Comparison of ENCODE assay signal across 20 cellular contexts in the genomic region with DNA sequence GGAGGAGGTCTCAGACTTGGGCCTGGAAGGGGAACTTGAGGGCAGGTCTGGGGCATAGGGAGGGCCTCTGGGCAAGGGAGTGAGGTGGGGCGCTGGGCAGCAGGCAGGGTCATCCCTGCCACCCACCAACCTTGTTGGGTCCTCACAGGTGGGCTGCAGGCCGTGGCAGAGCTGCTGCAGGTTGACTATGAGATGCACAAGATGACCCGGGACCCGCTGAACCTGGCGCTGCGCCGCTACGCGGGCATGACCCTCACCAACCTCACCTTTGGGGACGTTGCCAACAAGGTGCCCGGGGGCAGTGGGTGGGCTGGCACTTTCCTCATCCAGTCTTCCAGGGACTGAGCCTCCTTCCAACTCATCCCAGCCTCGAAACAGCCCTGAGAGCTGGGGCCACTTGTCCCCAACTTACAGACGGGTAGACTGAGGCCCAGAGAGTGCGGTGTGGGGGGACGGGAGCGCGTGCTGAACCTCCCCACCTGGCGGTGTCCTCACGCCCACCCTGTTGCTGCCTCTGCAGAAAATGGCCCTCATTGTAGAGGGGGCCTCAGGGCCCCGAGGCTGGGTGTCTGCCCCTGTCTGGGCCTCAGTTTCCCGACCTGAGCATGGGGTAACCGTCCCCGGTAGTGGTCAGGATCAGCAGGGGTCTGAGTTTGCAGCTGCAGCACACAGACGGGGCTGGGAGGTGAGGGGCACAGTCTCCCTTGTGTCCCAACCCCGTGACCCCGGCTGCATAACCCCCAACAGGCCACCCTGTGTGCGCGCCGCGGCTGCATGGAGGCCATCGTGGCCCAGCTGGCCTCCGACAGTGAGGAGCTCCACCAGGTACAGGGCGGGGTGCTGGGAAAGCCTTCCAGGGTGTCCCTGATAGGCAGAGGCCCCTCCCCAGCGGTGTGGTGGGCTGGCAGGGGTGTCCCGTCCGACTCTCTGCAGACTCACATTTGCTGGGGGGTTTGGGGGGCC. TPM values are rescaled to one million over a fixed set of nuclear protein-coding genes. Genes with fewer than 3 reads are reported as not detected.
A peak's percentile ranks its signal among the peaks of the same experiment; 100 is the strongest.
DNase-seq lines count a peak whose midpoint lies in the region; ATAC-seq, FAIRE-seq and TF ChIP-seq lines count a peak whose summit lies in the region.
"Had no signal": no experiment of that assay in that cellular context is flagged by ENCODE, and none has a peak within 500 bp of the region (broad histone marks: within the 10 kb centered on the region; RNA-seq: fewer than 3 reads in every experiment).

No MANE protein-coding gene starts in this region.

- peaks cover 5% of the 10 kb centered on the region; the same call in 1 of the 2 replicates for H4K20me1 ChIP-seq in HepG2 (ENCODE audit: insufficient read depth, low read length)

- TF ChIP-seq POLR2A in HepG2 (IDR thresholded peaks at IDR 0.05; ENCODE audit: insufficient read depth in 1 of 2, low read depth in 2 of 2, low read length in 2 of 2): no peak

- FAIRE-seq in HepG2 (lab: Jason Lieb, UNC): no peak
- FAIRE-seq: A549, GM12878 had no signal

- H3K9me3 ChIP-seq in left ventricle myocardium inferior (replicated peaks): no peaks in the 10 kb centered on the region
- H3K9me3 ChIP-seq in HepG2 (ENCODE audit: low read length): no peaks in the 10 kb centered on the region
- H3K9me3 ChIP-seq: A549, BLaER1 had no signal

- no peaks in the 10 kb centered on the region for H3K79me2 ChIP-seq in HepG2 (ENCODE audit: insufficient read depth, low read length)

- ATAC-seq in Right ventricle myocardium inferior (no peak), HepG2 (no peak)
- ATAC-seq: A549; CD8-positive, alpha-beta T cell; GM12878 had no signal

- H3K4me3 ChIP-seq in left ventricle myocardium inferior: no peak overlapping the region
- H3K4me3 ChIP-seq in HepG2 (replicated peaks in 1 of 3; ENCODE audit: insufficient read depth in 1 of 3, low read depth in 2 of 3, low read length in 3 of 3): no peak overlapping the region
- H3K4me3 ChIP-seq: A549, BLaER1, GM12878 had no signal

- H3K27ac ChIP-seq in left ventricle myocardium inferior (replicated peaks): no peak overlapping the region
- H3K27ac ChIP-seq in caudate nucleus (ENCODE audit: low read depth, low read length): peak overlapping the region; percentile 44
- H3K27ac ChIP-seq in HepG2 (ENCODE audit: extremely low read length, insufficient read depth, low read length): no peak overlapping the region
- H3K27ac ChIP-seq: 22Rv1, A549, BLaER1 had no signal

- CTCF ChIA-PET in HepG2 (lab: Yijun Ruan, JAX; ENCODE audit: low intra/inter-chr PET ratio, low total read pairs): no interaction called here

- DNase-seq in Right ventricle myocardium inferior (ENCODE audit: missing footprints) (peak; percentile 37), left ventricle myocardium inferior (no peak), caudate nucleus (lab: John Stamatoyannopoulos, UW) (no peak), HepG2 (ENCODE audit: low spot score) (no peak), NCI-H146 treated with DMSO at 0.1 percent for 48 hours (lab: John Stamatoyannopoulos, UW; ENCODE audit: unreplicated experiment) (no peak), CD1c-positive myeloid dendritic cell (ENCODE audit: extremely low spot score) (no peak), GM03348 (ENCODE audit: low spot score) (no peak)
- DNase-seq: Calu3; CD8-positive, alpha-beta T cell; DMS79 treated with DMSO at 0.1 percent for 48 hours; GF-D8; GOT3; H9; IMR-90; KG1 had no signal

- H3K36me3 ChIP-seq in left ventricle myocardium inferior: peaks cover 13% of the 10 kb centered on the region
- no peaks in the 10 kb centered on the region for H3K36me3 ChIP-seq in HepG2 (replicated peaks in 1 of 2; ENCODE audit: control insufficient read depth in 1 of 2, insufficient read depth in 2 of 2, low read length in 2 of 2)

- H3K4me1 ChIP-seq in left ventricle myocardium inferior: peaks cover 23% of the 10 kb centered on the region
- peaks cover 30% of the 10 kb centered on the region for H3K4me1 ChIP-seq in HepG2 (ENCODE audit: insufficient read depth, low read length)

- no peak overlapping the region for H3K4me2 ChIP-seq in HepG2 (ENCODE audit: low read depth, low read length)
- H3K4me2 ChIP-seq: A549, BLaER1 had no signal

- POLR2A ChIA-PET in HepG2 (lab: Yijun Ruan, JAX): no interaction called here

- no TSS peak for BruUV-seq in HepG2 (replicated peaks; lab: Mats Ljungman, UMichigan)

- in situ Hi-C loops in HepG2 (cut with HindIII; ENCODE audit: extremely low pct_ligation_motif_present, low pct_unique_long_range_greater_than_20kb): no loop called here

- WGBS in HepG2 (ENCODE audit: low lambda C conversion rate): 92% methylated on average over 5 of the region's 36 CpGs

- no peak for TF ChIP-seq EP300 in HepG2 (IDR thresholded peaks at IDR 0.05; ENCODE audit: low read depth in 2 of 2, low read length in 2 of 2)
- no peak for TF ChIP-seq EP300 in HepG2 (CRISPR knock-in tag; IDR thresholded peaks at IDR 0.05; ENCODE audit: borderline replicate concordance)

- peaks cover 49% of the 10 kb centered on the region for H3K27me3 ChIP-seq in left ventricle myocardium inferior (ENCODE audit: low read depth)
- peaks cover 0 to 25% of the 10 kb centered on the region in 2 experiments; a peak in 4 of 5 replicates for H3K27me3 ChIP-seq in HepG2 (ENCODE audit: control insufficient read depth in 1 of 2, insufficient read depth in 2 of 2, low read length in 2 of 2)

- TF ChIP-seq CTCF in left ventricle myocardium inferior (IDR thresholded peaks at IDR 0.05; ENCODE audit: borderline replicate concordance): no peak
- TF ChIP-seq CTCF in HepG2 (CRISPR knock-in tag; IDR thresholded peaks at IDR 0.05): no peak

- H3K9ac ChIP-seq in HepG2 (ENCODE audit: insufficient read depth, low read depth, low read length): no peak overlapping the region
- H3K9ac ChIP-seq: BLaER1 had no signal

- intact Hi-C loops in Right ventricle myocardium inferior (cut with DNase I): no loop called here
- intact Hi-C loops in left ventricle myocardium inferior (cut with micrococcal nuclease): no loop called here
- intact Hi-C loops in HepG2 (cut with micrococcal nuclease; ENCODE audit: unreplicated experiment): no loop called here

- TF ChIP-seq RAD21 in HepG2 (CRISPR knock-in tag; IDR thresholded peaks at IDR 0.05): no peak

- H2AFZ ChIP-seq in HepG2 (ENCODE audit: low read length): no peak overlapping the region

RNA-seq across cellular contexts. Expression of gene APC2, which starts 10.4 kb away (rescaled TPM):
- total RNA-seq in Right ventricle myocardium inferior: 0.14 TPM
- total RNA-seq in left ventricle myocardium inferior: 0.22 TPM
- 0.22 TPM in 1 of 2 replicates, not detected in the other for total RNA-seq in HepG2 (2016; rRNA removed; fragmentation: Illumina TruSeq; extraction: Trizol)
- under 0.01 TPM in 1 of 2 replicates, not detected in the other for total RNA-seq in HepG2 (2016; cell fraction: cytosol; rRNA removed; fragmentation: Illumina TruSeq; extraction: Trizol; ENCODE audit: low read depth)
- total RNA-seq in HepG2 (2016; cell fraction: insoluble cytoplasmic fraction; rRNA removed; fragmentation: Illumina TruSeq; extraction: Trizol): 0.02 and 0.27 TPM in 2 replicates
- 0.24 TPM in 1 of 2 replicates, not detected in the other for total RNA-seq in HepG2 (2016; cell fraction: membrane; rRNA removed; fragmentation: Illumina TruSeq; extraction: Trizol)
- total RNA-seq in HepG2 (2016; cell fraction: nucleus; rRNA removed; fragmentation: Illumina TruSeq; extraction: Trizol): 0.25 and 0.28 TPM in 2 replicates
- polyA plus RNA-seq in HepG2 (2011; rRNA removed): 0.08 and 0.16 TPM in 2 replicates
- 0.04 and 0.07 TPM in 2 replicates for polyA plus RNA-seq in HepG2 (2011; cell fraction: cytosol; rRNA removed)
- polyA plus RNA-seq in HepG2 (2011; cell fraction: nucleus; rRNA removed): 0.37 and 0.61 TPM in 2 replicates
- polyA plus RNA-seq in HepG2 (2012): 0.11 and 0.28 TPM in 2 replicates
- not detected in 2 replicates for polyA plus RNA-seq in HepG2 (2016; cell fraction: cytosol; fragmentation: Illumina TruSeq; extraction: Trizol; ENCODE audit: low read depth)
- not detected in 2 replicates for polyA plus RNA-seq in HepG2 (2016; cell fraction: insoluble cytoplasmic fraction; fragmentation: Illumina TruSeq; extraction: Trizol; ENCODE audit: low read depth)
- polyA plus RNA-seq in HepG2 (2016; cell fraction: membrane; fragmentation: Illumina TruSeq; extraction: Trizol; ENCODE audit: low read depth): not detected in 2 replicates
- polyA plus RNA-seq in HepG2 (2016; cell fraction: nucleus; fragmentation: Illumina TruSeq; extraction: Trizol; ENCODE audit: insufficient read depth, low read depth): 0.18 and 0.40 TPM in 2 replicates
- polyA minus RNA-seq in HepG2 (2011; rRNA and poly(A)+ RNA removed; ENCODE audit: low replicate concordance): 0.40 and 0.77 TPM in 2 replicates
- 0.35 and 0.49 TPM in 2 replicates for polyA minus RNA-seq in HepG2 (2011; cell fraction: cytosol; rRNA and poly(A)+ RNA removed)
- 0.52 and 0.75 TPM in 2 replicates for polyA minus RNA-seq in HepG2 (2011; cell fraction: nucleus; rRNA and poly(A)+ RNA removed)
- polyA plus RNA-seq: CD14-positive monocyte had no signal

RNA-seq across cellular contexts. Expression of gene C19orf25, which starts 18.7 kb away (rescaled TPM):
- 21.5 TPM for total RNA-seq in Right ventricle myocardium inferior
- total RNA-seq in left ventricle myocardium inferior: 16.1 TPM
- 32.3 and 32.4 TPM in 2 replicates for total RNA-seq in HepG2 (2016; rRNA removed; fragmentation: Illumina TruSeq; extraction: Trizol)
- 11.9 and 13.3 TPM in 2 replicates for total RNA-seq in HepG2 (2016; cell fraction: cytosol; rRNA removed; fragmentation: Illumina TruSeq; extraction: Trizol; ENCODE audit: low read depth)
- total RNA-seq in HepG2 (2016; cell fraction: insoluble cytoplasmic fraction; rRNA removed; fragmentation: Illumina TruSeq; extraction: Trizol): 34.4 and 35.4 TPM in 2 replicates
- total RNA-seq in HepG2 (2016; cell fraction: membrane; rRNA removed; fragmentation: Illumina TruSeq; extraction: Trizol): 33.2 and 36.2 TPM in 2 replicates
- total RNA-seq in HepG2 (2016; cell fraction: nucleus; rRNA removed; fragmentation: Illumina TruSeq; extraction: Trizol): 15.1 and 17.1 TPM in 2 replicates
- 14.2 and 19.5 TPM in 2 replicates for polyA plus RNA-seq in HepG2 (2011; rRNA removed)
- polyA plus RNA-seq in HepG2 (2011; cell fraction: cytosol; rRNA removed): 18.3 and 24.5 TPM in 2 replicates
- polyA plus RNA-seq in HepG2 (2011; cell fraction: nucleus; rRNA removed): 33.5 and 34.3 TPM in 2 replicates
- 9.6 and 14.8 TPM in 2 replicates for polyA plus RNA-seq in HepG2 (2012)
- polyA plus RNA-seq in HepG2 (2016; cell fraction: cytosol; fragmentation: Illumina TruSeq; extraction: Trizol; ENCODE audit: low read depth): 11.7 and 15.7 TPM in 2 replicates
- polyA plus RNA-seq in HepG2 (2016; cell fraction: insoluble cytoplasmic fraction; fragmentation: Illumina TruSeq; extraction: Trizol; ENCODE audit: low read depth): 31.7 and 32.0 TPM in 2 replicates
- 25.3 and 26.3 TPM in 2 replicates for polyA plus RNA-seq in HepG2 (2016; cell fraction: membrane; fragmentation: Illumina TruSeq; extraction: Trizol; ENCODE audit: low read depth)
- polyA plus RNA-seq in HepG2 (2016; cell fraction: nucleus; fragmentation: Illumina TruSeq; extraction: Trizol; ENCODE audit: insufficient read depth, low read depth): 30.3 and 33.5 TPM in 2 replicates
- polyA minus RNA-seq in HepG2 (2011; rRNA and poly(A)+ RNA removed; ENCODE audit: low replicate concordance): 15.8 and 20.8 TPM in 2 replicates
- 8.7 and 9.4 TPM in 2 replicates for polyA minus RNA-seq in HepG2 (2011; cell fraction: cytosol; rRNA and poly(A)+ RNA removed)
- 13.3 and 13.6 TPM in 2 replicates for polyA minus RNA-seq in HepG2 (2011; cell fraction: nucleus; rRNA and poly(A)+ RNA removed)

RNA-seq across cellular contexts. Expression of gene RPS15, which starts 22.1 kb away (rescaled TPM):
- total RNA-seq in Right ventricle myocardium inferior (695 TPM), left ventricle myocardium inferior (588 TPM), HepG2 (2016; rRNA removed; fragmentation: Illumina TruSeq; extraction: Trizol) (695 and 780 TPM in 2 replicates)
- total RNA-seq in HepG2 (2016; cell fraction: cytosol; rRNA removed; fragmentation: Illumina TruSeq; extraction: Trizol; ENCODE audit: low read depth): 693 and 734 TPM in 2 replicates
- total RNA-seq in HepG2 (2016; cell fraction: insoluble cytoplasmic fraction; rRNA removed; fragmentation: Illumina TruSeq; extraction: Trizol): 654 and 886 TPM in 2 replicates
- total RNA-seq in HepG2 (2016; cell fraction: membrane; rRNA removed; fragmentation: Illumina TruSeq; extraction: Trizol): 967 and 1,125 TPM in 2 replicates
- total RNA-seq in HepG2 (2016; cell fraction: nucleus; rRNA removed; fragmentation: Illumina TruSeq; extraction: Trizol): 240 and 299 TPM in 2 replicates
- polyA plus RNA-seq in HepG2 (2011; rRNA removed): 1,411 and 1,504 TPM in 2 replicates
- polyA plus RNA-seq in HepG2 (2011; cell fraction: cytosol; rRNA removed): 2,214 and 3,196 TPM in 2 replicates
- 923 and 1,023 TPM in 2 replicates for polyA plus RNA-seq in HepG2 (2011; cell fraction: nucleus; rRNA removed)
- polyA plus RNA-seq in HepG2 (2012): 1,504 and 2,202 TPM in 2 replicates
- polyA plus RNA-seq in HepG2 (2016; cell fraction: cytosol; fragmentation: Illumina TruSeq; extraction: Trizol; ENCODE audit: low read depth): 1,868 and 2,054 TPM in 2 replicates
- polyA plus RNA-seq in HepG2 (2016; cell fraction: insoluble cytoplasmic fraction; fragmentation: Illumina TruSeq; extraction: Trizol; ENCODE audit: low read depth): 1,628 and 1,692 TPM in 2 replicates
- polyA plus RNA-seq in HepG2 (2016; cell fraction: membrane; fragmentation: Illumina TruSeq; extraction: Trizol; ENCODE audit: low read depth): 2,328 and 2,419 TPM in 2 replicates
- polyA plus RNA-seq in HepG2 (2016; cell fraction: nucleus; fragmentation: Illumina TruSeq; extraction: Trizol; ENCODE audit: insufficient read depth, low read depth): 895 and 898 TPM in 2 replicates
- 538 and 916 TPM in 2 replicates for polyA minus RNA-seq in HepG2 (2011; rRNA and poly(A)+ RNA removed; ENCODE audit: low replicate concordance)
- 647 and 682 TPM in 2 replicates for polyA minus RNA-seq in HepG2 (2011; cell fraction: cytosol; rRNA and poly(A)+ RNA removed)
- 109 and 140 TPM in 2 replicates for polyA minus RNA-seq in HepG2 (2011; cell fraction: nucleus; rRNA and poly(A)+ RNA removed)

RNA-seq across cellular contexts. Expression of gene PCSK4, which starts 29.8 kb away (rescaled TPM):
- total RNA-seq in Right ventricle myocardium inferior: 0.89 TPM
- total RNA-seq in left ventricle myocardium inferior: 1.3 TPM
- total RNA-seq in HepG2 (2016; rRNA removed; fragmentation: Illumina TruSeq; extraction: Trizol): 0.52 and 2.0 TPM in 2 replicates
- total RNA-seq in HepG2 (2016; cell fraction: cytosol; rRNA removed; fragmentation: Illumina TruSeq; extraction: Trizol; ENCODE audit: low read depth): 0.91 and 1.2 TPM in 2 replicates
- total RNA-seq in HepG2 (2016; cell fraction: insoluble cytoplasmic fraction; rRNA removed; fragmentation: Illumina TruSeq; extraction: Trizol): 1.1 and 1.5 TPM in 2 replicates
- total RNA-seq in HepG2 (2016; cell fraction: membrane; rRNA removed; fragmentation: Illumina TruSeq; extraction: Trizol): 1.5 and 2.0 TPM in 2 replicates
- 1.7 and 3.6 TPM in 2 replicates for total RNA-seq in HepG2 (2016; cell fraction: nucleus; rRNA removed; fragmentation: Illumina TruSeq; extraction: Trizol)
- polyA plus RNA-seq in HepG2 (2011; rRNA removed): 2.7 and 3.1 TPM in 2 replicates
- 0.73 and 1.2 TPM in 2 replicates for polyA plus RNA-seq in HepG2 (2011; cell fraction: cytosol; rRNA removed)
- 62.7 and 100 TPM in 2 replicates for polyA plus RNA-seq in HepG2 (2011; cell fraction: nucleus; rRNA removed)
- 2.9 and 3.0 TPM in 2 replicates for polyA plus RNA-seq in HepG2 (2012)
- 0.60 and 0.88 TPM in 2 replicates for polyA plus RNA-seq in HepG2 (2016; cell fraction: cytosol; fragmentation: Illumina TruSeq; extraction: Trizol; ENCODE audit: low read depth)
- 0.61 and 1.1 TPM in 2 replicates for polyA plus RNA-seq in HepG2 (2016; cell fraction: insoluble cytoplasmic fraction; fragmentation: Illumina TruSeq; extraction: Trizol; ENCODE audit: low read depth)
- 1.2 TPM in 2 replicates for polyA plus RNA-seq in HepG2 (2016; cell fraction: membrane; fragmentation: Illumina TruSeq; extraction: Trizol; ENCODE audit: low read depth)
- polyA plus RNA-seq in HepG2 (2016; cell fraction: nucleus; fragmentation: Illumina TruSeq; extraction: Trizol; ENCODE audit: insufficient read depth, low read depth): 11.8 and 12.9 TPM in 2 replicates
- 0.84 and 1.6 TPM in 2 replicates for polyA minus RNA-seq in HepG2 (2011; rRNA and poly(A)+ RNA removed; ENCODE audit: low replicate concordance)
- polyA minus RNA-seq in HepG2 (2011; cell fraction: cytosol; rRNA and poly(A)+ RNA removed): 0.88 and 1.6 TPM in 2 replicates
- polyA minus RNA-seq in HepG2 (2011; cell fraction: nucleus; rRNA and poly(A)+ RNA removed): 1.7 and 4.6 TPM in 2 replicates

RNA-seq across cellular contexts. Expression of gene REEP6, which starts 30.7 kb away (rescaled TPM):
- total RNA-seq in Right ventricle myocardium inferior (1.1 TPM), left ventricle myocardium inferior (1.9 TPM), HepG2 (2016; rRNA removed; fragmentation: Illumina TruSeq; extraction: Trizol) (15.6 and 28.8 TPM in 2 replicates)
- 21.2 and 31.3 TPM in 2 replicates for total RNA-seq in HepG2 (2016; cell fraction: cytosol; rRNA removed; fragmentation: Illumina TruSeq; extraction: Trizol; ENCODE audit: low read depth)
- total RNA-seq in HepG2 (2016; cell fraction: insoluble cytoplasmic fraction; rRNA removed; fragmentation: Illumina TruSeq; extraction: Trizol): 13.3 and 31.5 TPM in 2 replicates
- 21.8 and 29.6 TPM in 2 replicates for total RNA-seq in HepG2 (2016; cell fraction: membrane; rRNA removed; fragmentation: Illumina TruSeq; extraction: Trizol)
- total RNA-seq in HepG2 (2016; cell fraction: nucleus; rRNA removed; fragmentation: Illumina TruSeq; extraction: Trizol): 22.0 and 24.7 TPM in 2 replicates
- polyA plus RNA-seq in HepG2 (2011; rRNA removed): 10.0 and 17.3 TPM in 2 replicates
- polyA plus RNA-seq in HepG2 (2011; cell fraction: cytosol; rRNA removed): 10.9 and 13.3 TPM in 2 replicates
- 15.2 and 19.3 TPM in 2 replicates for polyA plus RNA-seq in HepG2 (2011; cell fraction: nucleus; rRNA removed)
- 31.7 and 32.2 TPM in 2 replicates for polyA plus RNA-seq in HepG2 (2012)
- polyA plus RNA-seq in HepG2 (2016; cell fraction: cytosol; fragmentation: Illumina TruSeq; extraction: Trizol; ENCODE audit: low read depth): 40.3 and 49.6 TPM in 2 replicates
- polyA plus RNA-seq in HepG2 (2016; cell fraction: insoluble cytoplasmic fraction; fragmentation: Illumina TruSeq; extraction: Trizol; ENCODE audit: low read depth): 23.2 and 29.9 TPM in 2 replicates
- 43.0 and 49.7 TPM in 2 replicates for polyA plus RNA-seq in HepG2 (2016; cell fraction: membrane; fragmentation: Illumina TruSeq; extraction: Trizol; ENCODE audit: low read depth)
- 65.9 and 70.0 TPM in 2 replicates for polyA plus RNA-seq in HepG2 (2016; cell fraction: nucleus; fragmentation: Illumina TruSeq; extraction: Trizol; ENCODE audit: insufficient read depth, low read depth)
- polyA minus RNA-seq in HepG2 (2011; rRNA and poly(A)+ RNA removed; ENCODE audit: low replicate concordance): 7.1 and 14.8 TPM in 2 replicates
- 12.4 and 14.4 TPM in 2 replicates for polyA minus RNA-seq in HepG2 (2011; cell fraction: cytosol; rRNA and poly(A)+ RNA removed)
- 3.5 and 3.6 TPM in 2 replicates for polyA minus RNA-seq in HepG2 (2011; cell fraction: nucleus; rRNA and poly(A)+ RNA removed)
